16 cellular contexts compared by ENCODE assay signal in the genomic region with DNA sequence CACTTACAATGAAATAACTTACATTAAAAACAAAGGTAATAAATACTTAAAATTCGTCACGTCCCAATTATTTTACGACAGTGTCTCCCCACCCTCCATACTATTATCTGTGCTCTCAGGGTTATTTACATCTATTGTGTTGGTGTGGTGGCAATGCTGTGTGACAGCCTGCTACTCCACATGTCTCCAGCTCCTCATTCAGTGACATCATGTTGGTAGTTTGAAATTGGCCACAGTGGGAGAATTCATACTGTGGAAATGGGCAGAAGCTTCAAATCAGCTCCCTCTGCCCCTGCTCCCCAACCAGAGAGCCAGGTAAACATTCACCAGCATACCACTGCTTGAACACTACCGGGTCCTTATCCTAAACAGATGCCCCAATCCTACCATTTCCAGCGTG. TPM values are rescaled to one million over a fixed set of nuclear protein-coding genes. Genes with fewer than 3 reads are reported as not detected.
"Had no signal": no experiment of that assay in that cellular context is flagged by ENCODE, and none has a peak within 500 bp of the region (broad histone marks: within the 10 kb centered on the region; RNA-seq: fewer than 3 reads in every experiment).

No MANE protein-coding gene starts in this region.

- DNase-seq: activated CD4-positive, alpha-beta T cell treated with anti-CD3 and anti-CD28 coated beads, Interleukin-2, amount 10 ng/mL, durations not matched to agents 24 days and 14 days; activated CD8-positive, alpha-beta memory T cell treated with anti-CD3 and anti-CD28 coated beads, Interleukin-2, amount 50 U/mL, for 48 hours; activated gamma-delta T cell treated with Interleukin-2 at 50 U/mL for 16 hours; activated T-cell treated with anti-CD3 and anti-CD28 coated beads, Interleukin-2, amount 50 U/mL, for 72 hours; amniotic stem cell; effector memory CD4-positive, alpha-beta T cell; islet precursor cell; left lung; natural killer cell; stimulated activated CD4-positive, alpha-beta T cell treated with anti-CD3 and anti-CD28 coated beads, Interleukin-15, amount 100 ng/mL, for 24 hours; stimulated activated CD4-positive, alpha-beta T cell treated with anti-CD3 and anti-CD28 coated beads, Interleukin-4, amount 100 ng/mL, for 1 hour; stimulated activated naive CD4-positive, alpha-beta T cell treated with Interleukin-2 at 50 U/mL for 16 hours; T-helper 17 cell; upper lobe of right lung had no signal

- H3K9me3 ChIP-seq: left lung, neutrophil, upper lobe of right lung had no signal

- H3K27ac ChIP-seq: left lung, neutrophil, upper lobe of right lung had no signal

- H3K4me3 ChIP-seq: left lung, upper lobe of right lung had no signal

- H3K27me3 ChIP-seq: upper lobe of right lung had no signal

- H3K36me3 ChIP-seq: left lung, neutrophil, upper lobe of right lung had no signal

RNA-seq across cellular contexts. Expression of a gene that starts 6.3 kb away (rescaled TPM):
- total RNA-seq: skeletal muscle tissue had no signal
